1 cellular context compared by ENCODE assay signal in the genomic region with DNA sequence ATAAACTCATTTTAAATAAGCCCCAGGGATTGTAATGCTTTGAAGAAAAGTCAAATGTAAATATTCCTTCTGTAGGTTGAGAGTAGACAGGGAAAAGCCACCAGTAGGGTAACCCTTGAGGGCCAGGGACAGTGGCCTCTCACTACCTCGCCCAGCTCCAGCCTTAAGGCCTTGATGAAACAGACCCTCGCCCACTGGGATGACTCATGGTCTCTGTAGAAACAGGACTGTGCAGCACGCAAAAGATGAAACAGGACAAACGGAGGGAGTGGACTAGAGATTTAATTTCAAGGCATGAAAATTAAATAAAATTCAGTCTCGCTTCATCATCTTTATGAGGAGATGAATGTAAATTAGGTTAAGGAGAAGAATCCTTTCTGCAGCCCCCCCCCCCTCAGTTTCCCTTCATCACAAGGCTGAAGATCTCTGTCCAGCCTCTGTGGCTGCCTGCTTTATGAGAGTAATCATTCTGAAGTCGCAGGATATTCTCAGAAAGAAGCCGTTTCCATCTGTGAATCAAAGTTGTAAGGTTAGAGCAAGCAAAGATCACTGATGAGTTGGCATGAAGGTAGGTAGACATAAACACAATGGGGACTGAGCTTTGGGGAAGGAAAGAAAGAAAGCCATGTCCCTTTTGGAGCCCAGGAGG.
TF ChIP-seq lines count a peak whose summit lies in the region.

No MANE protein-coding gene starts in this region.

TF ChIP-seq in IMR-90, 13 proteins besides CTCF, POLR2A, EP300 and RAD21:
- TF ChIP-seq MAFK (IDR thresholded peaks at IDR 0.05; ENCODE audit: low read depth, low read length) (no peak), FOS (IDR thresholded peaks at IDR 0.05; ENCODE audit: low read depth, low read length) (peak; percentile 58), RFX5 (IDR thresholded peaks at IDR 0.05; ENCODE audit: low read depth, low read length) (no peak), CEBPB (IDR thresholded peaks at IDR 0.05; ENCODE audit: low read depth, low read length) (0 out of 2 replicates have a peak, but pooled peaks have one; percentile 27), MXI1 (IDR thresholded peaks at IDR 0.05; ENCODE audit: borderline replicate concordance, low read depth, low read length) (no peak), ELK1 (IDR thresholded peaks at IDR 0.05; ENCODE audit: borderline replicate concordance, low read depth, low read length) (no peak), MAZ (IDR thresholded peaks at IDR 0.05; ENCODE audit: borderline replicate concordance, low read depth, low read length) (no peak)
